ENCODE assay signal across 8 cellular contexts in genomic region chr1:99850458-99850974, GRCh38. TPM values are rescaled to one million over a fixed set of nuclear protein-coding genes. Genes with fewer than 3 reads are reported as not detected.
DNase-seq lines count a peak whose midpoint lies in the region; ATAC-seq lines count a peak whose summit lies in the region.

No MANE protein-coding gene starts in this region.

- CTCF ChIA-PET in activated naive CD4-positive, alpha-beta T cell treated with anti-CD3 and anti-CD28 coated beads for 36 hours (lab: Charles Lee) = no interaction called here

- no peaks in the 10 kb centered on the region for H3K27me3 Mint-ChIP-seq in activated naive CD4-positive, alpha-beta T cell treated with anti-CD3 and anti-CD28 coated beads for 36 hours (ENCODE audit: low read depth)
- peaks cover 2% of the 10 kb centered on the region for H3K27me3 Mint-ChIP-seq in activated naive CD8-positive, alpha-beta T cell treated with anti-CD3 and anti-CD28 coated beads, Interleukin-2, amount 10 ng/mL, durations not matched to agents 7 days and 5 days

- POLR2A ChIA-PET in activated naive CD8-positive, alpha-beta T cell treated with anti-CD3 and anti-CD28 coated beads, Interleukin-2, amount 10 ng/mL, durations not matched to agents 7 days and 5 days (lab: Charles Lee) = interaction anchor here (0.6 to 1.8 kb wide), 6 partner anchors 119 to 764 kb away, joined by 3 to 10 read pairs (median 3); partner anchors contain the start of genes DBT, RTCA, SASS6 and SLC35A3

- H3K4me3 ChIP-seq in iPS-18c (ENCODE audit: insufficient read depth, low read depth, low read length) = peak overlapping the region; percentile 58

- peak; percentile 17 for DNase-seq in activated naive CD4-positive, alpha-beta T cell treated with anti-CD3 and anti-CD28 coated beads for 36 hours
- no peak for DNase-seq in activated naive CD4-positive, alpha-beta T cell treated with Interleukin-2 at 50 U/mL for 16 hours
- DNase-seq in activated naive CD8-positive, alpha-beta T cell treated with anti-CD3 and anti-CD28 coated beads, Interleukin-2, amount 10 ng/mL, durations not matched to agents 7 days and 5 days = no peak
- DNase-seq in stimulated activated effector memory CD8-positive, alpha-beta T cell treated with anti-CD3 and anti-CD28 coated beads, Interleukin-12 subunit alpha, Interleukin-12 subunit beta, amount 100 ng/mL, for 72 hours (ENCODE audit: low spot score in 2 of 2) = no peak
- no peak for DNase-seq in NCI-H146 (lab: John Stamatoyannopoulos, UW)

- intact Hi-C loops in activated naive CD4-positive, alpha-beta T cell treated with anti-CD3 and anti-CD28 coated beads for 36 hours (cut with micrococcal nuclease) = loop anchor here (1.0 to 5.0 kb wide), 8 partner anchors 84 to 692 kb away; partner anchors contain the start of genes CDC14A, DBT, FRRS1 and SASS6

- H3K4me3 Mint-ChIP-seq in activated naive CD4-positive, alpha-beta T cell treated with anti-CD3 and anti-CD28 coated beads for 36 hours = peak overlapping the region; percentile 98
- peak overlapping the region; percentile 97 for H3K4me3 Mint-ChIP-seq in activated naive CD8-positive, alpha-beta T cell treated with anti-CD3 and anti-CD28 coated beads, Interleukin-2, amount 10 ng/mL, durations not matched to agents 7 days and 5 days
- H3K4me3 Mint-ChIP-seq in stimulated activated effector memory CD8-positive, alpha-beta T cell treated with anti-CD3 and anti-CD28 coated beads, Interleukin-12 subunit alpha, Interleukin-12 subunit beta, amount 100 ng/mL, for 72 hours = peak overlapping the region; percentile 91

- H3K9me3 Mint-ChIP-seq in activated naive CD4-positive, alpha-beta T cell treated with anti-CD3 and anti-CD28 coated beads for 36 hours = no peaks in the 10 kb centered on the region
- H3K9me3 Mint-ChIP-seq in activated naive CD8-positive, alpha-beta T cell treated with anti-CD3 and anti-CD28 coated beads, Interleukin-2, amount 10 ng/mL, durations not matched to agents 7 days and 5 days = no peaks in the 10 kb centered on the region
- H3K9me3 Mint-ChIP-seq in stimulated activated effector memory CD8-positive, alpha-beta T cell treated with anti-CD3 and anti-CD28 coated beads, Interleukin-12 subunit alpha, Interleukin-12 subunit beta, amount 100 ng/mL, for 72 hours = no peaks in the 10 kb centered on the region

- H3K36me3 Mint-ChIP-seq in activated naive CD4-positive, alpha-beta T cell treated with anti-CD3 and anti-CD28 coated beads for 36 hours (ENCODE audit: low read depth) = peaks cover 16% of the 10 kb centered on the region
- H3K36me3 Mint-ChIP-seq in activated naive CD8-positive, alpha-beta T cell treated with anti-CD3 and anti-CD28 coated beads, Interleukin-2, amount 10 ng/mL, durations not matched to agents 7 days and 5 days = peaks cover 18% of the 10 kb centered on the region
- peaks cover 31% of the 10 kb centered on the region for H3K36me3 Mint-ChIP-seq in stimulated activated effector memory CD8-positive, alpha-beta T cell treated with anti-CD3 and anti-CD28 coated beads, Interleukin-12 subunit alpha, Interleukin-12 subunit beta, amount 100 ng/mL, for 72 hours

- peak overlapping the region; percentile 91 for H3K27ac Mint-ChIP-seq in activated naive CD4-positive, alpha-beta T cell treated with anti-CD3 and anti-CD28 coated beads for 36 hours
- peak overlapping the region; percentile 90 for H3K27ac Mint-ChIP-seq in activated naive CD8-positive, alpha-beta T cell treated with anti-CD3 and anti-CD28 coated beads, Interleukin-2, amount 10 ng/mL, durations not matched to agents 7 days and 5 days
- H3K27ac Mint-ChIP-seq in stimulated activated effector memory CD8-positive, alpha-beta T cell treated with anti-CD3 and anti-CD28 coated beads, Interleukin-12 subunit alpha, Interleukin-12 subunit beta, amount 100 ng/mL, for 72 hours = peak overlapping the region; percentile 94

- peak; percentile 20 for ATAC-seq in HG03460 (IDR thresholded peaks at IDR 0.05; ENCODE audit: unreplicated experiment)
- no peak for ATAC-seq in activated naive CD8-positive, alpha-beta T cell treated with anti-CD3 and anti-CD28 coated beads, Interleukin-2, amount 10 ng/mL, durations not matched to agents 7 days and 5 days (ENCODE audit: low read depth)
- no peak for ATAC-seq in stimulated activated effector memory CD8-positive, alpha-beta T cell treated with anti-CD3 and anti-CD28 coated beads, Interleukin-12 subunit alpha, Interleukin-12 subunit beta, amount 100 ng/mL, for 72 hours
- ATAC-seq in HG02642 (IDR thresholded peaks at IDR 0.05; ENCODE audit: poor library complexity, unreplicated experiment) = no peak

- H3K9me3 ChIP-seq in iPS-18c (ENCODE audit: control insufficient read depth, insufficient read depth, low read length) = no peaks in the 10 kb centered on the region

- H3K4me1 Mint-ChIP-seq in activated naive CD4-positive, alpha-beta T cell treated with anti-CD3 and anti-CD28 coated beads for 36 hours (ENCODE audit: low read depth) = peaks cover 23% of the 10 kb centered on the region
- peaks cover 20% of the 10 kb centered on the region for H3K4me1 Mint-ChIP-seq in activated naive CD8-positive, alpha-beta T cell treated with anti-CD3 and anti-CD28 coated beads, Interleukin-2, amount 10 ng/mL, durations not matched to agents 7 days and 5 days
- peaks cover 19% of the 10 kb centered on the region for H3K4me1 Mint-ChIP-seq in stimulated activated effector memory CD8-positive, alpha-beta T cell treated with anti-CD3 and anti-CD28 coated beads, Interleukin-12 subunit alpha, Interleukin-12 subunit beta, amount 100 ng/mL, for 72 hours

RNA-seq across cellular contexts. Expression of gene AGL, which starts 0.4 kb away (rescaled TPM):
- total RNA-seq in activated naive CD4-positive, alpha-beta T cell treated with anti-CD3 and anti-CD28 coated beads for 36 hours = 10 to 100 TPM; 15.6 to 16.8 TPM
- total RNA-seq in activated naive CD8-positive, alpha-beta T cell treated with anti-CD3 and anti-CD28 coated beads, Interleukin-2, amount 10 ng/mL, durations not matched to agents 7 days and 5 days = 10 to 100 TPM; 12.0 to 12.3 TPM
